1 cellular context compared by ENCODE assay signal in the genomic region with DNA sequence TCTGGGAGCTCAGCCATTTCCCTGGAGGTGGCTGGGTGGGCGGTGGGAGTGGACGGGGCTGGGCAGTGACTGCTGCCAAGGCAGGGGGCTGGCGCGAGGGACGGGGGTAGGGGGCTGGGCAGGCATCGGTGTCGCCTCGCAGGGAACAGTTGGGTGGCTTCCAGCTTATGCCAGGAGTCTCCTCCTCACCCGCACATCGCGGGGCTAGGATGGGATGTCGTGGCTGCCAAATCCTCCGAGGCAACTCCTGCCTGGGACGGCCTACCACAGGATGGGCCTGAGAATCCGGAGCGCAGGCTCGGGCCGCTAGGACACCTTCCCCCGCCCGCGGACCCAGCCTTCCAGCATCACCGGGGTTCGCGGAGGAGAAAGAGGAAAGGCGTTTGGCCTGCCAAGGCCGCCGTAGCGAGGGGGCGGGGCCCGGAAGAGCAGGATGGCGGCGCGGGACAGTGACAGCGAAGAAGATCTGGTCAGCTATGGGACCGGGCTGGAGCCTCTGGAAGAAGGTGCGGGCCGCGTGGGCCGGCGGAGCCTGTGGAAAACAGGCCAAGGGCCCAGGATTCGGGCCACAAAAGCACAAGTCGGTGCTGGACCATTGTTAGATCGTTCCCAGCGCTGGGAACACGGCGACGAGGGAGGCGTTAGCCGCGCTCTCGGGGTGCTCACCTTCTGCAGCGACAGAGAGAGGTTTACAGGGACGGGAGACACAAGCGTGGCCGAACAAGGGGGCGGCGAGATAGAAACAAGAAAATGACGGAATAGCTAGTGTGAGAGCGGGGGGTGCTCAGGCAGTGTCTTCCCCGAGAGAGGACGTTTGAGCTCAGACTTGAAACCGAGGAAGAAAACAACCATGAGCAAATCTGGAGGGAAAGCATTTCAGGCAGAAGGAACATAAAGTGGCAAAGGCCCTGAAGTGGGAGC.
A peak's percentile ranks its signal among the peaks of the same experiment; 100 is the strongest.
TF ChIP-seq lines count a peak whose summit lies in the region.

Gene GPATCH1, plus strand, starts transcription at position 421 of the 921 bp plus-strand sequence. Its CDS starts 13 bp downstream, at position 434.

TF ChIP-seq in K562, 482 proteins besides CTCF, POLR2A, EP300 and RAD21 (continued from another document):
- peak; percentile 46; the same call in 1 of the 2 replicates for TF ChIP-seq PML (IDR thresholded peaks at IDR 0.05; ENCODE audit: low read length)
- peak; percentile 33; the same call in 1 of the 2 replicates for TF ChIP-seq JUN (IDR thresholded peaks at IDR 0.05; ENCODE audit: borderline replicate concordance, low read depth, low read length)
- 0 out of 2 replicates have a peak, but pooled peaks have one; percentile 59 for TF ChIP-seq JUN (CRISPR knock-in tag; IDR thresholded peaks at IDR 0.05; ENCODE audit: borderline replicate concordance)
- no peak for TF ChIP-seq ZNF717 (CRISPR knock-in tag; IDR thresholded peaks at IDR 0.05)
- TF ChIP-seq, protein P1, sequence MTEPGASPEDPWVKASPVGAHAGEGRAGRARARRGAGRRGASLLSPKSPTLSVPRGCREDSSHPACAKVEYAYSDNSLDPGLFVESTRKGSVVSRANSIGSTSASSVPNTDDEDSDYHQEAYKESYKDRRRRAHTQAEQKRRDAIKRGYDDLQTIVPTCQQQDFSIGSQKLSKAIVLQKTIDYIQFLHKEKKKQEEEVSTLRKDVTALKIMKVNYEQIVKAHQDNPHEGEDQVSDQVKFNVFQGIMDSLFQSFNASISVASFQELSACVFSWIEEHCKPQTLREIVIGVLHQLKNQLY (CRISPR knock-in tag; conservative IDR thresholded peaks at IDR 0.05), result no peak
- TF ChIP-seq, protein P2, sequence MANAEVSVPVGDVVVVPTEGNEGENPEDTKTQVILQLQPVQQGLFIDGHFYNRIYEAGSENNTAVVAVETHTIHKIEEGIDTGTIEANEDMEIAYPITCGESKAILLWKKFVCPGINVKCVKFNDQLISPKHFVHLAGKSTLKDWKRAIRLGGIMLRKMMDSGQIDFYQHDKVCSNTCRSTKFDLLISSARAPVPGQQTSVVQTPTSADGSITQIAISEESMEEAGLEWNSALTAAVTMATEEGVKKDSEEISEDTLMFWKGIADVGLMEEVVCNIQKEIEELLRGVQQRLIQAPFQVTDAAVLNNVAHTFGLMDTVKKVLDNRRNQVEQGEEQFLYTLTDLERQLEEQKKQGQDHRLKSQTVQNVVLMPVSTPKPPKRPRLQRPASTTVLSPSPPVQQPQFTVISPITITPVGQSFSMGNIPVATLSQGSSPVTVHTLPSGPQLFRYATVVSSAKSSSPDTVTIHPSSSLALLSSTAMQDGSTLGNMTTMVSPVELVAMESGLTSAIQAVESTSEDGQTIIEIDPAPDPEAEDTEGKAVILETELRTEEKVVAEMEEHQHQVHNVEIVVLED (CRISPR knock-in tag; IDR thresholded peaks at IDR 0.05), result no peak
- TF ChIP-seq, protein P3, sequence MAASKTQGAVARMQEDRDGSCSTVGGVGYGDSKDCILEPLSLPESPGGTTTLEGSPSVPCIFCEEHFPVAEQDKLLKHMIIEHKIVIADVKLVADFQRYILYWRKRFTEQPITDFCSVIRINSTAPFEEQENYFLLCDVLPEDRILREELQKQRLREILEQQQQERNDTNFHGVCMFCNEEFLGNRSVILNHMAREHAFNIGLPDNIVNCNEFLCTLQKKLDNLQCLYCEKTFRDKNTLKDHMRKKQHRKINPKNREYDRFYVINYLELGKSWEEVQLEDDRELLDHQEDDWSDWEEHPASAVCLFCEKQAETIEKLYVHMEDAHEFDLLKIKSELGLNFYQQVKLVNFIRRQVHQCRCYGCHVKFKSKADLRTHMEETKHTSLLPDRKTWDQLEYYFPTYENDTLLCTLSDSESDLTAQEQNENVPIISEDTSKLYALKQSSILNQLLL (CRISPR knock-in tag; IDR thresholded peaks at IDR 0.05; ENCODE audit: borderline replicate concordance), result no peak
- TF ChIP-seq, protein P4, sequence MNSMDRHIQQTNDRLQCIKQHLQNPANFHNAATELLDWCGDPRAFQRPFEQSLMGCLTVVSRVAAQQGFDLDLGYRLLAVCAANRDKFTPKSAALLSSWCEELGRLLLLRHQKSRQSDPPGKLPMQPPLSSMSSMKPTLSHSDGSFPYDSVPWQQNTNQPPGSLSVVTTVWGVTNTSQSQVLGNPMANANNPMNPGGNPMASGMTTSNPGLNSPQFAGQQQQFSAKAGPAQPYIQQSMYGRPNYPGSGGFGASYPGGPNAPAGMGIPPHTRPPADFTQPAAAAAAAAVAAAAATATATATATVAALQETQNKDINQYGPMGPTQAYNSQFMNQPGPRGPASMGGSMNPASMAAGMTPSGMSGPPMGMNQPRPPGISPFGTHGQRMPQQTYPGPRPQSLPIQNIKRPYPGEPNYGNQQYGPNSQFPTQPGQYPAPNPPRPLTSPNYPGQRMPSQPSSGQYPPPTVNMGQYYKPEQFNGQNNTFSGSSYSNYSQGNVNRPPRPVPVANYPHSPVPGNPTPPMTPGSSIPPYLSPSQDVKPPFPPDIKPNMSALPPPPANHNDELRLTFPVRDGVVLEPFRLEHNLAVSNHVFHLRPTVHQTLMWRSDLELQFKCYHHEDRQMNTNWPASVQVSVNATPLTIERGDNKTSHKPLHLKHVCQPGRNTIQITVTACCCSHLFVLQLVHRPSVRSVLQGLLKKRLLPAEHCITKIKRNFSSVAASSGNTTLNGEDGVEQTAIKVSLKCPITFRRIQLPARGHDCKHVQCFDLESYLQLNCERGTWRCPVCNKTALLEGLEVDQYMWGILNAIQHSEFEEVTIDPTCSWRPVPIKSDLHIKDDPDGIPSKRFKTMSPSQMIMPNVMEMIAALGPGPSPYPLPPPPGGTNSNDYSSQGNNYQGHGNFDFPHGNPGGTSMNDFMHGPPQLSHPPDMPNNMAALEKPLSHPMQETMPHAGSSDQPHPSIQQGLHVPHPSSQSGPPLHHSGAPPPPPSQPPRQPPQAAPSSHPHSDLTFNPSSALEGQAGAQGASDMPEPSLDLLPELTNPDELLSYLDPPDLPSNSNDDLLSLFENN (IDR thresholded peaks at IDR 0.05; ENCODE audit: low read depth in 2 of 2, low read length in 2 of 2), result 0 out of 4 replicates have a peak, but pooled peaks of 1 of the 2 experiments have one; percentile 44
- no peak for TF ChIP-seq MITF (IDR thresholded peaks at IDR 0.05)
- TF ChIP-seq ELK1 (CRISPR knock-in tag; IDR thresholded peaks at IDR 0.05), result no peak
- TF ChIP-seq MEF2D (tag; conservative IDR thresholded peaks at IDR 0.05; ENCODE audit: low read depth), result no peak
- TF ChIP-seq CHD4 (IDR thresholded peaks at IDR 0.05; ENCODE audit: insufficient read depth, insufficient replicate concordance, low read depth, low read length, poor library complexity, severe bottlenecking), result no peak
- TF ChIP-seq ZNF707 (CRISPR knock-in tag; conservative IDR thresholded peaks at IDR 0.05), result no peak
- TF ChIP-seq ELF4 (CRISPR knock-in tag; IDR thresholded peaks at IDR 0.05), result no peak
